In genomic region chr19:10625003-10625761, GRCh38 we compare ENCODE assay signal across 9 cellular contexts. TPM values are rescaled to one million over a fixed set of nuclear protein-coding genes. Genes with fewer than 3 reads are reported as not detected.
A peak's percentile ranks its signal among the peaks of the same experiment; 100 is the strongest.
DNase-seq lines count a peak whose midpoint lies in the region; FAIRE-seq and TF ChIP-seq lines count a peak whose summit lies in the region.
"Had no signal": no experiment of that assay in that cellular context is flagged by ENCODE, and none has a peak within 500 bp of the region (broad histone marks: within the 10 kb centered on the region; RNA-seq: fewer than 3 reads in every experiment).

Gene SLC44A2, plus strand, starts transcription at chr19:10625553. Its CDS starts 81 bp downstream, at chr19:10625634.

- CTCF ChIA-PET in endothelial cell of umbilical vein (lab: Charles Lee): interaction anchor here (0.9 to 3.6 kb wide), 6 partner anchors 13 to 246 kb away, joined by 3 to 25 read pairs (median 3); no protein-coding TSS in a partner anchor

- TF ChIP-seq EP300 in suprapubic skin (IDR thresholded peaks at IDR 0.05): no peak

- H3K27ac Mint-ChIP-seq in activated T-cell treated with anti-CD3 and anti-CD28 coated beads, Interleukin-2, amount 50 U/mL, for 24 hours: peak within 1 kb of the TSS; percentile 73

- peaks cover 45% of the 10 kb centered on the region for H3K36me3 Mint-ChIP-seq in activated T-cell treated with anti-CD3 and anti-CD28 coated beads, Interleukin-2, amount 50 U/mL, for 24 hours (ENCODE audit: low read depth)

- H3K9me3 ChIP-seq in endothelial cell of umbilical vein (replicated peaks; ENCODE audit: control insufficient read depth, insufficient read depth, low read length) (no peaks in the 10 kb centered on the region), suprapubic skin (no peaks in the 10 kb centered on the region)

- H3K4me1 ChIP-seq in endothelial cell of umbilical vein (ENCODE audit: control insufficient read depth, extremely low read depth, insufficient read depth, low read length) (peaks cover 10% of the 10 kb centered on the region), suprapubic skin (peaks cover 44% of the 10 kb centered on the region)

- H3K9me1 ChIP-seq in endothelial cell of umbilical vein (replicated peaks; ENCODE audit: control insufficient read depth, extremely low read depth, insufficient read depth, low read length): no peaks in the 10 kb centered on the region

- H3K79me2 ChIP-seq in endothelial cell of umbilical vein (ENCODE audit: control insufficient read depth, insufficient read depth, low read length): no peaks in the 10 kb centered on the region

- dilution Hi-C loops in endothelial cell of umbilical vein (cut with MboI; ENCODE audit: extremely low pct_ligation_motif_present, low sequenced_read_pairs): no loop called here

- H3K27ac ChIP-seq in endothelial cell of umbilical vein (ENCODE audit: insufficient read depth, low read depth, low read length) (no peak within 1 kb of the TSS), suprapubic skin (peak within 1 kb of the TSS; percentile 94)

- H4K20me1 ChIP-seq in endothelial cell of umbilical vein (replicated peaks; ENCODE audit: control insufficient read depth, extremely low read depth, insufficient read depth, low read length): no peaks in the 10 kb centered on the region

- no peak within 1 kb of the TSS for H3K4me3 Mint-ChIP-seq in activated T-cell treated with anti-CD3 and anti-CD28 coated beads, Interleukin-2, amount 50 U/mL, for 24 hours

- POLR2A ChIA-PET in endothelial cell of umbilical vein (lab: Charles Lee): interaction anchor here (0.6 kb wide), 1 partner anchor 10 kb away, joined by 9 read pairs; no protein-coding TSS in a partner anchor

- no peak for DNase-seq in activated T-cell treated with anti-CD3 and anti-CD28 coated beads, Interleukin-2, amount 50 U/mL, for 24 hours
- no peak for DNase-seq in activated T-cell treated with anti-CD3 and anti-CD28 coated beads, Interleukin-2, amount 50 U/mL, for 48 hours
- DNase-seq in RPMI7951 (ENCODE audit: low read depth) (peak; percentile 60), endothelial cell of umbilical vein (ENCODE audit: low read depth, low spot score) (peak; percentile 41), lung microvascular endothelial cell (ENCODE audit: low read depth in 2 of 2) (peak; percentile 56 to 65), suprapubic skin (ENCODE audit: low spot score in 2 of 2) (peak; percentile 81 to 82), OCI-M1 (lab: John Stamatoyannopoulos, UW) (no peak)
- no peak for DNase-seq in stimulated activated CD4-positive, alpha-beta T cell treated with anti-CD3 and anti-CD28 coated beads, Interleukin-4, amount 100 ng/mL, for 4 hours

- peak; percentile 55 for FAIRE-seq in endothelial cell of umbilical vein (lab: Jason Lieb, UNC)
- FAIRE-seq: colon had no signal

- intact Hi-C loops in endothelial cell of umbilical vein (cut with micrococcal nuclease): loop anchor here (2.0 to 5.0 kb wide), 2 partner anchors 22 to 43 kb away; no protein-coding TSS in a partner anchor

- WGBS in suprapubic skin: 23% methylated on average over 21 of the region's 53 CpGs

- H3K27me3 Mint-ChIP-seq in activated T-cell treated with anti-CD3 and anti-CD28 coated beads, Interleukin-2, amount 50 U/mL, for 24 hours: no peaks in the 10 kb centered on the region

- H3K9me3 Mint-ChIP-seq in activated T-cell treated with anti-CD3 and anti-CD28 coated beads, Interleukin-2, amount 50 U/mL, for 24 hours: no peaks in the 10 kb centered on the region

- H3K4me3 ChIP-seq in endothelial cell of umbilical vein (replicated peaks in 1 of 3; ENCODE audit: insufficient read depth in 1 of 3, low read depth in 1 of 3, low read length in 3 of 3): peak within 1 kb of the TSS; percentile 33 to 37 (median 33)
- H3K4me3 ChIP-seq in suprapubic skin: peak within 1 kb of the TSS; percentile 79

- H3K9ac ChIP-seq in endothelial cell of umbilical vein (replicated peaks; ENCODE audit: extremely low read depth, insufficient read depth, low read length): peak within 1 kb of the TSS; percentile 25

- TF ChIP-seq CTCF in endothelial cell of umbilical vein (IDR thresholded peaks at IDR 0.05; ENCODE audit: extremely low read depth in 1 of 2, insufficient read depth in 1 of 2, low read depth in 1 of 2, low read length in 2 of 2) (no peak), suprapubic skin (IDR thresholded peaks at IDR 0.05) (no peak)

- peak within 1 kb of the TSS; percentile 76 for H2AFZ ChIP-seq in endothelial cell of umbilical vein (ENCODE audit: low read depth, low read length)

- H3K36me3 ChIP-seq in endothelial cell of umbilical vein (ENCODE audit: control insufficient read depth in 2 of 2, extremely low read depth in 1 of 2, insufficient read depth in 2 of 2, low read length in 2 of 2) (peaks cover 0 to 9% of the 10 kb centered on the region in 2 experiments), suprapubic skin (peaks cover 30% of the 10 kb centered on the region)

- TF ChIP-seq POLR2A in endothelial cell of umbilical vein (IDR thresholded peaks at IDR 0.05; ENCODE audit: low read depth, low read length): peak; percentile 22
- TF ChIP-seq POLR2A in suprapubic skin (IDR thresholded peaks at IDR 0.05): no peak

- H3K4me2 ChIP-seq in endothelial cell of umbilical vein (ENCODE audit: insufficient read depth, low read length): peak within 1 kb of the TSS; percentile 88

- BruUV-seq in endothelial cell of umbilical vein (replicated peaks; lab: Mats Ljungman, UMichigan): no TSS peak

- H3K4me1 Mint-ChIP-seq in activated T-cell treated with anti-CD3 and anti-CD28 coated beads, Interleukin-2, amount 50 U/mL, for 24 hours (ENCODE audit: low read depth): peaks cover 38% of the 10 kb centered on the region

- no peaks in the 10 kb centered on the region for H3K27me3 ChIP-seq in endothelial cell of umbilical vein (ENCODE audit: control insufficient read depth in 2 of 2, insufficient read depth in 2 of 2, low read length in 2 of 2)
- no peaks in the 10 kb centered on the region for H3K27me3 ChIP-seq in suprapubic skin

TF ChIP-seq in endothelial cell of umbilical vein, 7 proteins besides CTCF, POLR2A, EP300 and RAD21:
- TF ChIP-seq POLR2AphosphoS5 (IDR thresholded peaks at IDR 0.05; ENCODE audit: insufficient read depth, low read depth, low read length) (peak; percentile 10), EZH2 (IDR thresholded peaks at IDR 0.05; ENCODE audit: borderline replicate concordance, low read depth, low read length, severe bottlenecking) (no peak)

RNA-seq across cellular contexts. Expression of gene SLC44A2, which starts in this region (rescaled TPM):
- 16.5 and 21.1 TPM in 2 replicates for total RNA-seq in RPMI7951 (2014; rRNA removed; shearing (Covaris generic))
- total RNA-seq in endothelial cell of umbilical vein (130 and 136 TPM in 2 replicates), lung microvascular endothelial cell (37.9 and 71.8 TPM in 2 replicates), suprapubic skin (100 to 1,000 TPM in 1 of 4 donors, 10 to 100 TPM in 3; 59.1 to 108 (median 94.5) TPM)
- 94.2 and 97.7 TPM in 2 replicates for polyA plus RNA-seq in endothelial cell of umbilical vein
- polyA plus RNA-seq in endothelial cell of umbilical vein (2011; cell fraction: cytosol; rRNA removed): 73.7 and 79.5 TPM in 2 replicates
- 131 and 148 TPM in 2 replicates for polyA plus RNA-seq in endothelial cell of umbilical vein (2011; cell fraction: nucleus; rRNA removed)
- polyA plus RNA-seq in endothelial cell of umbilical vein (2012): 104 and 142 TPM in 2 replicates
- polyA minus RNA-seq in endothelial cell of umbilical vein: 137 and 159 TPM in 2 replicates
- polyA minus RNA-seq in endothelial cell of umbilical vein (2011; cell fraction: cytosol; rRNA and poly(A)+ RNA removed): 66.6 TPM
- polyA minus RNA-seq in endothelial cell of umbilical vein (2011; cell fraction: nucleus; rRNA and poly(A)+ RNA removed): 37.4 and 48.8 TPM in 2 replicates

Comparison
In these comparisons a context has a peak if more than half of its experiments do, and no peak if none do; other contexts are left out.
1. DNase-seq: peak in RPMI7951 (single experiment), endothelial cell of umbilical vein (single experiment), lung microvascular endothelial cell (2 of 2) and suprapubic skin (2 of 2); none in activated T-cell treated with anti-CD3 and anti-CD28 coated beads, Interleukin-2, amount 50 U/mL, for 24 hours (single experiment), activated T-cell treated with anti-CD3 and anti-CD28 coated beads, Interleukin-2, amount 50 U/mL, for 48 hours (0 of 2), stimulated activated CD4-positive, alpha-beta T cell treated with anti-CD3 and anti-CD28 coated beads, Interleukin-4, amount 100 ng/mL, for 4 hours (0 of 2) and OCI-M1 (single experiment).